Comparison of ENCODE assay signal across 10 cellular contexts in genomic region chr10:115982526-115982925, GRCh38.
"Had no signal": no experiment of that assay in that cellular context is flagged by ENCODE, and none has a peak within 500 bp of the region (broad histone marks: within the 10 kb centered on the region; RNA-seq: fewer than 3 reads in every experiment).

No MANE protein-coding gene starts in this region.

- H3K9ac ChIP-seq: GM23248 had no signal

- H3K4me2 ChIP-seq: GM23338 had no signal

- DNase-seq: GM23248, GOT3, H7, H9, HCEC 1CT, HFFc6 had no signal

- FAIRE-seq: H1, H54 had no signal

- H3K4me3 ChIP-seq: GM23248, GM23338, HAP-1 had no signal

- H3K27ac ChIP-seq: GM23248 had no signal

- H3K36me3 ChIP-seq: HAP-1 had no signal

- H3K4me1 ChIP-seq: HAP-1 had no signal
